In genomic region chr2:171400395-171400794, GRCh38 we compare ENCODE assay signal across 28 cellular contexts.
"Had no signal": no experiment of that assay in that cellular context is flagged by ENCODE, and none has a peak within 500 bp of the region (broad histone marks: within the 10 kb centered on the region; RNA-seq: fewer than 3 reads in every experiment).

No MANE protein-coding gene starts in this region.

- H3K27me3 Mint-ChIP-seq: activated B cell treated with CpG ODN at 0.5 μM for 24 hours; activated CD8-positive, alpha-beta T cell treated with anti-CD3 and anti-CD28 coated beads for 36 hours; effector memory CD8-positive, alpha-beta T cell; progenitor cell of endocrine pancreas; stimulated activated naive CD8-positive, alpha-beta T cell treated with anti-CD3 and anti-CD28 coated beads, Interleukin-15, amount 100 ng/mL, for 72 hours had no signal

- ATAC-seq: activated CD8-positive, alpha-beta T cell treated with anti-CD3 and anti-CD28 coated beads for 36 hours; activated T-cell treated with anti-CD3 and anti-CD28 coated beads, Interleukin-2, amount 50 U/mL, for 4 hours; effector memory CD8-positive, alpha-beta T cell; gastroesophageal sphincter; left cardiac atrium; left ventricle myocardium superior; right lobe of liver; stimulated activated naive CD8-positive, alpha-beta T cell treated with anti-CD3 and anti-CD28 coated beads, Interleukin-15, amount 100 ng/mL, for 72 hours had no signal

- H3K4me3 Mint-ChIP-seq: activated B cell treated with CpG ODN at 0.5 μM for 24 hours; activated CD8-positive, alpha-beta T cell treated with anti-CD3 and anti-CD28 coated beads for 36 hours; activated T-cell treated with anti-CD3 and anti-CD28 coated beads, Interleukin-2, amount 50 U/mL, for 4 hours; effector memory CD8-positive, alpha-beta T cell; nephron; stimulated activated naive CD8-positive, alpha-beta T cell treated with anti-CD3 and anti-CD28 coated beads, Interleukin-15, amount 100 ng/mL, for 72 hours; T-helper 1 cell treated with Interleukin-12 subunit alpha and Interleukin-12 subunit beta and Interleukin-4 antibody, amounts not matched to agents 30 μg/mL and 1 μg/mL, for 36 hours had no signal

- H3K4me1 ChIP-seq: gastroesophageal sphincter, right lobe of liver, upper lobe of left lung had no signal

- H3K9me3 ChIP-seq: ovary, upper lobe of left lung, vagina had no signal

- H3K27me3 ChIP-seq: brain microvascular endothelial cell, gastroesophageal sphincter, ovary, right lobe of liver, upper lobe of left lung, vagina had no signal

- H3K27ac ChIP-seq: brain microvascular endothelial cell, gastroesophageal sphincter, ovary, right lobe of liver, upper lobe of left lung, vagina had no signal

- H3K4me3 ChIP-seq: gastroesophageal sphincter, ovary, right lobe of liver, upper lobe of left lung, vagina had no signal

- DNase-seq: activated B cell treated with CpG ODN at 0.5 μM for 24 hours; activated CD4-positive, alpha-beta T cell treated with anti-CD3 and anti-CD28 coated beads, Interleukin-2, amount 50 U/mL, for 1 hour; activated CD8-positive, alpha-beta T cell treated with anti-CD3 and anti-CD28 coated beads for 36 hours; activated effector memory CD4-positive, alpha-beta T cell treated with Interleukin-2 at 50 U/mL for 16 hours; activated naive CD4-positive, alpha-beta T cell treated with Interleukin-2 at 50 U/mL for 16 hours; activated T-cell treated with anti-CD3 and anti-CD28 coated beads, Interleukin-2, amount 50 U/mL, for 4 hours; amniotic stem cell; brain microvascular endothelial cell; cortex of kidney; effector memory CD8-positive, alpha-beta T cell; head of caudate nucleus; hippocampal formation; left cardiac atrium; left ventricle myocardium superior; ovary; right lobe of liver; stimulated activated CD4-positive, alpha-beta T cell treated with anti-CD3 and anti-CD28 coated beads, Interleukin-4, amount 100 ng/mL, for 1 hour; stimulated activated naive CD8-positive, alpha-beta T cell treated with anti-CD3 and anti-CD28 coated beads, Interleukin-15, amount 100 ng/mL, for 72 hours; substantia nigra; T1000; upper lobe of left lung had no signal

- FAIRE-seq: astrocyte, keratinocyte had no signal

- H3K36me3 ChIP-seq: brain microvascular endothelial cell, gastroesophageal sphincter, ovary, right lobe of liver, upper lobe of left lung, vagina had no signal

- H3K27ac Mint-ChIP-seq: activated B cell treated with CpG ODN at 0.5 μM for 24 hours; activated CD8-positive, alpha-beta T cell treated with anti-CD3 and anti-CD28 coated beads for 36 hours; effector memory CD8-positive, alpha-beta T cell; nephron; progenitor cell of endocrine pancreas; stimulated activated naive CD8-positive, alpha-beta T cell treated with anti-CD3 and anti-CD28 coated beads, Interleukin-15, amount 100 ng/mL, for 72 hours; T-helper 1 cell treated with Interleukin-12 subunit alpha and Interleukin-12 subunit beta and Interleukin-4 antibody, amounts not matched to agents 30 μg/mL and 1 μg/mL, for 36 hours had no signal

- H3K4me1 Mint-ChIP-seq: nephron had no signal
